Comparison of ENCODE assay signal across 22 cellular contexts in genomic region chr1:40300249-40300567, GRCh38. TPM values are rescaled to one million over a fixed set of nuclear protein-coding genes. Genes with fewer than 3 reads are reported as not detected.
A peak's percentile ranks its signal among the peaks of the same experiment; 100 is the strongest.
DNase-seq lines count a peak whose midpoint lies in the region; ATAC-seq and TF ChIP-seq lines count a peak whose summit lies in the region.
"Had no signal": no experiment of that assay in that cellular context is flagged by ENCODE, and none has a peak within 500 bp of the region (broad histone marks: within the 10 kb centered on the region; RNA-seq: fewer than 3 reads in every experiment).

No MANE protein-coding gene starts in this region.

- H3K9ac ChIP-seq in BLaER1: no peak overlapping the region
- H3K9ac ChIP-seq in IMR-90 (ENCODE audit: low read depth, low read length): no peak overlapping the region

- dilution Hi-C loops in IMR-90 (cut with HindIII; ENCODE audit: low sequenced_read_pairs, unreplicated experiment): no loop called here

- peak overlapping the region; percentile 29 for H2AK9ac ChIP-seq in IMR-90 (replicated peaks; ENCODE audit: low read depth, low read length, poor library complexity)

- peaks cover 18 to 31% of the 10 kb centered on the region in 2 donors for H3K36me3 Mint-ChIP-seq in stimulated activated naive B cell treated with anti-CD40 and anti-IgM and Interleukin-4, amounts not matched to agents 10 μg/mL and 1 μg/mL and 100 μg/mL, for 72 hours
- peaks cover 4% of the 10 kb centered on the region for H3K36me3 Mint-ChIP-seq in activated T-helper 1 cell treated with anti-CD3 and anti-CD28 coated beads, Interleukin-12 subunit alpha, Interleukin-12 subunit beta, Interleukin-2, Interleukin-4 antibody, amounts not matched to agents 30 ng/mL and 10 ng/mL and 1 ng/mL, durations not matched to agents 14 hours and 24 hours and 36 hours (ENCODE audit: low read depth)
- H3K36me3 Mint-ChIP-seq: CD4-positive, CD25-positive, alpha-beta regulatory T cell; CD8-positive, alpha-beta memory T cell had no signal

- TF ChIP-seq POLR2A in IMR-90 (IDR thresholded peaks at IDR 0.05; ENCODE audit: low read depth, low read length): no peak
- TF ChIP-seq POLR2A in esophagus muscularis mucosa (IDR thresholded peaks at IDR 0.05; ENCODE audit: low read depth): no peak

- no peak for ATAC-seq in IMR-90 (ENCODE audit: low read depth)
- no peak for ATAC-seq in stimulated activated naive B cell treated with anti-CD40 and anti-IgM and Interleukin-4, amounts not matched to agents 10 μg/mL and 1 μg/mL and 100 μg/mL, for 72 hours (replicated peaks)
- ATAC-seq in HG03097 (IDR thresholded peaks at IDR 0.05; ENCODE audit: low FRiP score, unreplicated experiment): no peak

- TF ChIP-seq EP300 in esophagus muscularis mucosa (IDR thresholded peaks at IDR 0.05): no peak

- peak overlapping the region; percentile 63 for H2AFZ ChIP-seq in IMR-90 (replicated peaks; ENCODE audit: low read length, poor library complexity)

- H3K27me3 ChIP-seq in BLaER1 (no peaks in the 10 kb centered on the region), IMR-90 (ENCODE audit: control insufficient read depth, insufficient read depth, low read length) (no peaks in the 10 kb centered on the region; the same call in 1 of the 2 replicates), esophagus muscularis mucosa (peaks cover 0 to 13% (median 0%) of the 10 kb centered on the region in 4 donors)

- POLR2A ChIA-PET in IMR-90 (lab: Charles Lee; ENCODE audit: unreplicated experiment): interaction anchor here (0.6 to 0.7 kb wide), 2 partner anchors 15 to 83 kb away, joined by 3 to 4 read pairs; no protein-coding TSS in a partner anchor

- H3K4me1 Mint-ChIP-seq in stimulated activated naive B cell treated with anti-CD40 and anti-IgM and Interleukin-4, amounts not matched to agents 10 μg/mL and 1 μg/mL and 100 μg/mL, for 72 hours: no peaks in the 10 kb centered on the region
- no peaks in the 10 kb centered on the region for H3K4me1 Mint-ChIP-seq in activated T-helper 1 cell treated with anti-CD3 and anti-CD28 coated beads, Interleukin-12 subunit alpha, Interleukin-12 subunit beta, Interleukin-2, Interleukin-4 antibody, amounts not matched to agents 30 ng/mL and 10 ng/mL and 1 ng/mL, durations not matched to agents 14 hours and 24 hours and 36 hours (ENCODE audit: low read depth)
- H3K4me1 Mint-ChIP-seq: CD4-positive, CD25-positive, alpha-beta regulatory T cell; CD8-positive, alpha-beta memory T cell; H9 had no signal

- no peak overlapping the region for H3K4me3 ChIP-seq in BLaER1
- no peak overlapping the region for H3K4me3 ChIP-seq in IMR-90 (ENCODE audit: insufficient read depth, low read depth, low read length)
- no peak overlapping the region for H3K4me3 ChIP-seq in esophagus muscularis mucosa
- H3K4me3 ChIP-seq: GM12878 had no signal

- no peak overlapping the region for H4K8ac ChIP-seq in IMR-90 (ENCODE audit: low read depth in 2 of 2, low read length in 2 of 2)

- H3K4me3 Mint-ChIP-seq in stimulated activated naive B cell treated with anti-CD40 and anti-IgM and Interleukin-4, amounts not matched to agents 10 μg/mL and 1 μg/mL and 100 μg/mL, for 72 hours: no peak overlapping the region
- H3K4me3 Mint-ChIP-seq in activated T-helper 1 cell treated with anti-CD3 and anti-CD28 coated beads, Interleukin-12 subunit alpha, Interleukin-12 subunit beta, Interleukin-2, Interleukin-4 antibody, amounts not matched to agents 30 ng/mL and 10 ng/mL and 1 ng/mL, durations not matched to agents 14 hours and 24 hours and 36 hours: no peak overlapping the region
- H3K4me3 Mint-ChIP-seq: CD4-positive, CD25-positive, alpha-beta regulatory T cell; CD8-positive, alpha-beta memory T cell; H9 had no signal

- H2BK20ac ChIP-seq in IMR-90 (ENCODE audit: low read depth, low read length): no peak overlapping the region; the same call in 1 of the 2 replicates

- CTCF ChIA-PET in IMR-90 (lab: Yijun Ruan, JAX): no interaction called here

- no peaks in the 10 kb centered on the region for H3K79me1 ChIP-seq in IMR-90 (ENCODE audit: low read depth in 1 of 2, low read length in 2 of 2)

- H3K23ac ChIP-seq in IMR-90 (ENCODE audit: low read depth, low read length): no peak overlapping the region

- intact Hi-C loops in IMR-90 (cut with micrococcal nuclease) (no loop called here), esophagus muscularis mucosa (cut with DNase I) (no loop called here)
- intact Hi-C loops in activated T-helper 1 cell treated with anti-CD3 and anti-CD28 coated beads, Interleukin-12 subunit alpha, Interleukin-12 subunit beta, Interleukin-2, Interleukin-4 antibody, amounts not matched to agents 30 ng/mL and 10 ng/mL and 1 ng/mL, durations not matched to agents 14 hours and 24 hours and 36 hours (cut with micrococcal nuclease): no loop called here

- H3K36me3 ChIP-seq in BLaER1 (peaks cover 7% of the 10 kb centered on the region; the same call in 1 of the 2 replicates), IMR-90 (ENCODE audit: control insufficient read depth, insufficient read depth, low read length) (no peaks in the 10 kb centered on the region), esophagus muscularis mucosa (no peaks in the 10 kb centered on the region)

- H3K4me2 ChIP-seq in BLaER1: peak overlapping the region; percentile 56
- H3K4me2 ChIP-seq in IMR-90 (ENCODE audit: low read depth, low read length): no peak overlapping the region

- H3K56ac ChIP-seq in IMR-90 (ENCODE audit: extremely low read depth, insufficient read depth, low read length): no peak overlapping the region

- no peak overlapping the region for H3K27ac ChIP-seq in BLaER1
- H3K27ac ChIP-seq in IMR-90 (ENCODE audit: insufficient read depth, low read length): no peak overlapping the region
- H3K27ac ChIP-seq in esophagus muscularis mucosa (replicated peaks in 1 of 4): no peak overlapping the region

- no peak overlapping the region for H4K91ac ChIP-seq in IMR-90 (ENCODE audit: insufficient read depth, low read depth, low read length)

- H3K27ac Mint-ChIP-seq in stimulated activated naive B cell treated with anti-CD40 and anti-IgM and Interleukin-4, amounts not matched to agents 10 μg/mL and 1 μg/mL and 100 μg/mL, for 72 hours: peak overlapping the region; percentile 17
- no peak overlapping the region for H3K27ac Mint-ChIP-seq in activated T-helper 1 cell treated with anti-CD3 and anti-CD28 coated beads, Interleukin-12 subunit alpha, Interleukin-12 subunit beta, Interleukin-2, Interleukin-4 antibody, amounts not matched to agents 30 ng/mL and 10 ng/mL and 1 ng/mL, durations not matched to agents 14 hours and 24 hours and 36 hours
- H3K27ac Mint-ChIP-seq: H9 had no signal

- H2BK15ac ChIP-seq in IMR-90 (ENCODE audit: low read depth, low read length): no peak overlapping the region

- TF ChIP-seq CTCF in IMR-90 (conservative IDR thresholded peaks at IDR 0.05; ENCODE audit: low read depth, low read length) (no peak), esophagus muscularis mucosa (IDR thresholded peaks at IDR 0.05) (no peak)

- no peaks in the 10 kb centered on the region for H3K9me3 ChIP-seq in BLaER1
- H3K9me3 ChIP-seq in IMR-90 (ENCODE audit: control insufficient read depth, insufficient read depth, low read length): no peaks in the 10 kb centered on the region
- H3K9me3 ChIP-seq in esophagus muscularis mucosa: no peaks in the 10 kb centered on the region

- H3K27me3 Mint-ChIP-seq in stimulated activated naive B cell treated with anti-CD40 and anti-IgM and Interleukin-4, amounts not matched to agents 10 μg/mL and 1 μg/mL and 100 μg/mL, for 72 hours: no peaks in the 10 kb centered on the region
- no peaks in the 10 kb centered on the region for H3K27me3 Mint-ChIP-seq in activated T-helper 1 cell treated with anti-CD3 and anti-CD28 coated beads, Interleukin-12 subunit alpha, Interleukin-12 subunit beta, Interleukin-2, Interleukin-4 antibody, amounts not matched to agents 30 ng/mL and 10 ng/mL and 1 ng/mL, durations not matched to agents 14 hours and 24 hours and 36 hours (ENCODE audit: insufficient read depth)
- H3K27me3 Mint-ChIP-seq: CD4-positive, CD25-positive, alpha-beta regulatory T cell; CD8-positive, alpha-beta memory T cell had no signal

- H4K20me1 ChIP-seq in BLaER1: peaks cover 5% of the 10 kb centered on the region; the same call in 1 of the 2 replicates
- H4K20me1 ChIP-seq in IMR-90 (ENCODE audit: insufficient read depth, low read length): no peaks in the 10 kb centered on the region

- no peaks in the 10 kb centered on the region for H3K9me3 Mint-ChIP-seq in stimulated activated naive B cell treated with anti-CD40 and anti-IgM and Interleukin-4, amounts not matched to agents 10 μg/mL and 1 μg/mL and 100 μg/mL, for 72 hours
- no peaks in the 10 kb centered on the region for H3K9me3 Mint-ChIP-seq in activated T-helper 1 cell treated with anti-CD3 and anti-CD28 coated beads, Interleukin-12 subunit alpha, Interleukin-12 subunit beta, Interleukin-2, Interleukin-4 antibody, amounts not matched to agents 30 ng/mL and 10 ng/mL and 1 ng/mL, durations not matched to agents 14 hours and 24 hours and 36 hours
- H3K9me3 Mint-ChIP-seq: CD4-positive, CD25-positive, alpha-beta regulatory T cell; CD8-positive, alpha-beta memory T cell; H9 had no signal

- no CpG with 5 or more reads among the region's 1 CpG for WGBS in IMR-90 (ENCODE audit: extremely low coverage in 2 of 2, insufficient read length in 1 of 2), 2 experiments
- 88% methylated on average over 1 of the region's 1 CpG for WGBS in esophagus muscularis mucosa

- DNase-seq in IMR-90 (no peak), esophagus muscularis mucosa (ENCODE audit: extremely low spot score) (peak; percentile 64)
- DNase-seq in stimulated activated naive B cell treated with anti-CD40 and anti-IgM and Interleukin-4, amounts not matched to agents 10 μg/mL and 1 μg/mL and 100 μg/mL, for 72 hours: no peak
- no peak for DNase-seq in activated naive CD4-positive, alpha-beta T cell treated with anti-CD3 and anti-CD28 coated beads, Interleukin-2, amount 50 U/mL, for 16 hours
- DNase-seq in activated T-helper 1 cell treated with anti-CD3 and anti-CD28 coated beads, Interleukin-12 subunit alpha, Interleukin-12 subunit beta, Interleukin-2, Interleukin-4 antibody, amounts not matched to agents 30 ng/mL and 10 ng/mL and 1 ng/mL, durations not matched to agents 14 hours and 24 hours and 36 hours (ENCODE audit: low spot score): no peak
- DNase-seq: 8988T; C1 segment of cervical spinal cord; CD4-positive, CD25-positive, alpha-beta regulatory T cell; CD8-positive, alpha-beta memory T cell; COR-L47; DMS 273 treated with DMSO at 0.1 percent for 48 hours; DMS53; DND-41; H9 had no signal

- no peak overlapping the region for H2BK5ac ChIP-seq in IMR-90 (ENCODE audit: low read depth, low read length, poor library complexity, severe bottlenecking)

- no TSS peak for BruUV-seq in IMR-90 (replicated peaks; lab: Mats Ljungman, UMichigan)

- H3K9me1 ChIP-seq in IMR-90 (ENCODE audit: insufficient read depth, low read length): no peaks in the 10 kb centered on the region

- H2BK120ac ChIP-seq in IMR-90 (ENCODE audit: low read depth, low read length): no peak overlapping the region

- H3K4ac ChIP-seq in IMR-90 (ENCODE audit: low read depth, low read length): no peak overlapping the region

- no peak overlapping the region for H3K14ac ChIP-seq in IMR-90 (replicated peaks; ENCODE audit: low read depth, low read length)

- peaks cover 25% of the 10 kb centered on the region for H3K4me1 ChIP-seq in BLaER1
- no peaks in the 10 kb centered on the region for H3K4me1 ChIP-seq in IMR-90 (ENCODE audit: control insufficient read depth, insufficient read depth, low read length)
- H3K4me1 ChIP-seq in esophagus muscularis mucosa: no peaks in the 10 kb centered on the region

- no peak overlapping the region for H2AK5ac ChIP-seq in IMR-90 (ENCODE audit: low read depth, low read length)

- in situ Hi-C loops in IMR-90 (cut with MboI; ENCODE audit: low sequenced_read_pairs): no loop called here

- TF ChIP-seq RAD21 in IMR-90 (IDR thresholded peaks at IDR 0.05; ENCODE audit: low read length): no peak

- no peak overlapping the region for H4K5ac ChIP-seq in IMR-90 (ENCODE audit: low read depth, low read length)

- no peak overlapping the region for H3K18ac ChIP-seq in IMR-90 (ENCODE audit: low read depth, low read length)

RNA-seq across cellular contexts. Expression of gene COL9A2, which starts 16.9 kb away (rescaled TPM):
- total RNA-seq in IMR-90 (2012; rRNA removed) (0.56 and 0.90 TPM in 2 replicates), esophagus muscularis mucosa (1 to 10 TPM; 1.2 to 2.5 (median 1.7) TPM)
- polyA plus RNA-seq in IMR-90 (2012; rRNA removed): 1.3 and 1.6 TPM in 2 replicates
- 1.1 and 1.3 TPM in 2 replicates for polyA plus RNA-seq in IMR-90 (2012; cell fraction: cytosol; rRNA removed)
- 6.1 and 8.7 TPM in 2 replicates for polyA plus RNA-seq in IMR-90 (2012; cell fraction: nucleus; rRNA removed; ENCODE audit: low replicate concordance)
- total RNA-seq in activated T-helper 1 cell treated with anti-CD3 and anti-CD28 coated beads, Interleukin-12 subunit alpha, Interleukin-12 subunit beta, Interleukin-2, Interleukin-4 antibody, amounts not matched to agents 30 ng/mL and 10 ng/mL and 1 ng/mL, durations not matched to agents 14 hours and 24 hours and 36 hours: 20.4 and 22.3 TPM in 2 replicates

RNA-seq across cellular contexts. Expression of gene ZMPSTE24, which starts 42.2 kb away (rescaled TPM):
- total RNA-seq in IMR-90 (2012; rRNA removed): 28.9 and 90.8 TPM in 2 replicates
- 17.7 and 21.0 TPM in 2 replicates for polyA plus RNA-seq in IMR-90 (2012; rRNA removed)
- polyA plus RNA-seq in IMR-90 (2012; cell fraction: cytosol; rRNA removed): 3.1 and 3.9 TPM in 2 replicates
- 1.7 and 7.1 TPM in 2 replicates for polyA plus RNA-seq in IMR-90 (2012; cell fraction: nucleus; rRNA removed; ENCODE audit: low replicate concordance)
- total RNA-seq in esophagus muscularis mucosa: 10 to 100 TPM; 37.4 to 49.8 (median 48.9) TPM
- total RNA-seq in activated T-helper 1 cell treated with anti-CD3 and anti-CD28 coated beads, Interleukin-12 subunit alpha, Interleukin-12 subunit beta, Interleukin-2, Interleukin-4 antibody, amounts not matched to agents 30 ng/mL and 10 ng/mL and 1 ng/mL, durations not matched to agents 14 hours and 24 hours and 36 hours: 50.2 and 56.0 TPM in 2 replicates

RNA-seq across cellular contexts. Expression of gene TMCO2, which starts 52.5 kb away (rescaled TPM):
- total RNA-seq in IMR-90 (2012; rRNA removed) (not detected in 2 replicates), esophagus muscularis mucosa (not detected)
- not detected in 2 replicates for polyA plus RNA-seq in IMR-90 (2012; rRNA removed)
- polyA plus RNA-seq in IMR-90 (2012; cell fraction: cytosol; rRNA removed): not detected in 2 replicates
- polyA plus RNA-seq in IMR-90 (2012; cell fraction: nucleus; rRNA removed; ENCODE audit: low replicate concordance): not detected in 2 replicates
- not detected in 2 replicates for total RNA-seq in activated T-helper 1 cell treated with anti-CD3 and anti-CD28 coated beads, Interleukin-12 subunit alpha, Interleukin-12 subunit beta, Interleukin-2, Interleukin-4 antibody, amounts not matched to agents 30 ng/mL and 10 ng/mL and 1 ng/mL, durations not matched to agents 14 hours and 24 hours and 36 hours
- total RNA-seq: A673; CD4-positive, CD25-positive, alpha-beta regulatory T cell; CD8-positive, alpha-beta memory T cell; G401; GM12878; H1; H9; HepG2 had no signal
- polyA plus RNA-seq: AG04450; CD4-positive, CD25-positive, alpha-beta regulatory T cell; CD8-positive, alpha-beta memory T cell; GM12878; H1; HepG2 had no signal
